In the genomic region with DNA sequence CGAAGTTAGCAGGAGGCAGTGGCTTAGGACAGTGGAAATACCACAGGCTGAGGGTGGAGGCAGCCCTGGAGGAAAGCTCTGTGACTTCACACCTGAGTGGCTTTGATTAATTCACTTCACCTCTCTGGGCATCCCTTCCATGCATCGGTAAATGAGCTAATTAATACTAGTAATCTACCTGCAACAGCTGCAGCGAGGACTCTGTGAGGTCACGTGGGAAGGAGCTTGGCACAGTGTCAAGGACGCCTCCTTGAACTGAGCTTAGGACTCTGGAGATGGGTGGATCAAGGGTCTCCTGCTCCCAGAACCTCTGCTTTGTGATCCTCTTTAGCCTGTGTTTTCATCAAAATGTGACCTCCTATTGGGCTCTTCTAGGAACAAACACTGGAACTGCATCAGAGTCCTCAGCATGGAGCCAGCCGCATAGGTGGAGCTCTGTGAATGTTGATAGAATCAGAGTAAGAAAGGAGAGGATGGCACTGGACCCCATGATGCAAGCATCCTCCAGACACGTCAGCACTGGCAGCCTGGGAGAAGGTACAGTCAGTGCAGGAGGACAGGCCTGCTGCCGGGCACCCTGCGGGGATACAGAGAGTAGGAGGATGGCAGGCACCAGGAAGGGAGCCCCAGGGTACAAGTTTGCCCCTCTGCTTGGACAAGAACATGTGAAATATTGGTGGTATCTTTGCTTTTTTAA, we compare ENCODE assay signal across 8 cellular contexts. TPM values are rescaled to one million over a fixed set of nuclear protein-coding genes. Genes with fewer than 3 reads are reported as not detected.
DNase-seq lines count a peak whose midpoint lies in the region; ATAC-seq, FAIRE-seq and TF ChIP-seq lines count a peak whose summit lies in the region.

No MANE protein-coding gene starts in this region.

- H3K4me1 Mint-ChIP-seq in astrocyte (ENCODE audit: low read depth, unreplicated experiment), result peaks cover 9% of the 10 kb centered on the region

- H3K27me3 Mint-ChIP-seq in astrocyte (ENCODE audit: low read depth, unreplicated experiment), result peaks cover 9% of the 10 kb centered on the region

- intact Hi-C loops in spleen (cut with DNase I; ENCODE audit: low total_unique reads), result no loop called here

- H3K4me1 ChIP-seq in astrocyte (ENCODE audit: insufficient read depth, low read length) (peaks cover 18% of the 10 kb centered on the region), spleen (peaks cover 11 to 64% (median 41%) of the 10 kb centered on the region in 6 donors)

- H2AFZ ChIP-seq in astrocyte (ENCODE audit: low read depth, low read length), result peak overlapping the region; percentile 82

- H3K4me2 ChIP-seq in astrocyte (ENCODE audit: low read length), result peak overlapping the region; percentile 86

- TF ChIP-seq CTCF in astrocyte (IDR thresholded peaks at IDR 0.05; ENCODE audit: insufficient read depth, low read depth, low read length), result no peak
- no peak for TF ChIP-seq CTCF in spleen (IDR thresholded peaks at IDR 0.05 in 8 of 11, conservative IDR thresholded peaks at IDR 0.05 in 3 of 11)
- TF ChIP-seq CTCF in GM10266 (IDR thresholded peaks at IDR 0.05; ENCODE audit: control insufficient read depth, insufficient read depth, low read depth, missing control alignments), result no peak

- H3K36me3 ChIP-seq in astrocyte (ENCODE audit: insufficient read depth, low read length), result no peaks in the 10 kb centered on the region
- H3K36me3 ChIP-seq in spleen, result peaks cover 0 to 14% (median 0%) of the 10 kb centered on the region in 6 donors

- no peaks in the 10 kb centered on the region for H3K9me3 Mint-ChIP-seq in astrocyte (ENCODE audit: unreplicated experiment)

- H3K9me3 ChIP-seq in astrocyte (ENCODE audit: insufficient read depth, low read depth, low read length) (no peaks in the 10 kb centered on the region), spleen (no peaks in the 10 kb centered on the region)

- peak overlapping the region; percentile 57 for H3K4me3 Mint-ChIP-seq in astrocyte (ENCODE audit: unreplicated experiment)

- DNase-seq in NCI-H1092 (lab: John Stamatoyannopoulos, UW), result peak; percentile 49
- no peak for DNase-seq in astrocyte (ENCODE audit: low read depth)
- peak; percentile 20 for DNase-seq in kidney tubule cell (ENCODE audit: low spot score)
- no peak for DNase-seq in spleen
- DNase-seq in ecto neural progenitor cell (ENCODE audit: low spot score), result no peak
- DNase-seq in GM10266 (ENCODE audit: extremely low spot score), result no peak

- H3K27ac Mint-ChIP-seq in astrocyte (ENCODE audit: unreplicated experiment), result no peak overlapping the region

- H4K20me1 ChIP-seq in astrocyte (ENCODE audit: insufficient read depth, low read length), result peaks cover 7% of the 10 kb centered on the region

- H3K27ac ChIP-seq in astrocyte (ENCODE audit: low read depth, low read length) (no peak overlapping the region), spleen (peak overlapping the region; percentile 67 to 93 (median 88))

- H3K9ac ChIP-seq in astrocyte (ENCODE audit: low read length), result peak overlapping the region; percentile 78

- ATAC-seq in HG02852 (IDR thresholded peaks at IDR 0.05; ENCODE audit: unreplicated experiment) (no peak), GM19035 (IDR thresholded peaks at IDR 0.05; ENCODE audit: unreplicated experiment) (no peak)

- H3K27me3 ChIP-seq in astrocyte (ENCODE audit: insufficient read depth, low read length) (peaks cover 3% of the 10 kb centered on the region), spleen (replicated peaks in 1 of 7) (peaks cover 0 to 27% (median 10%) of the 10 kb centered on the region in 7 donors)

- H3K79me2 ChIP-seq in astrocyte (ENCODE audit: insufficient read depth, low read length), result peaks cover 3% of the 10 kb centered on the region

- TF ChIP-seq POLR2A in spleen (IDR thresholded peaks at IDR 0.05), result no peak

- FAIRE-seq in astrocyte (lab: Jason Lieb, UNC), result no peak

- 56 to 69% (median 66%) methylated on average over 8 to 9 of the region's 9 CpGs for WGBS in spleen, 5 donors

- H3K4me3 ChIP-seq in astrocyte (ENCODE audit: insufficient read depth, low read depth, low read length) (peak overlapping the region; percentile 57), spleen (peak overlapping the region in 3 of 8 donors; percentile 39 to 72 (median 45))

- H3K36me3 Mint-ChIP-seq in astrocyte (ENCODE audit: low read depth, unreplicated experiment), result peaks cover 4% of the 10 kb centered on the region

RNA-seq across cellular contexts. Expression of gene ANGPTL2, which starts 1.0 kb away (rescaled TPM):
- 17.5 and 21.3 TPM in 2 replicates for total RNA-seq in astrocyte
- 100 to 1,000 TPM in 1 of 7 donors, 10 to 100 TPM in 6; 45.4 to 103 (median 66.2) TPM for total RNA-seq in spleen
- 10 to 100 TPM in 2 of 3 donors, 1 to 10 TPM in 1; 6.6 to 11.8 (median 11.8) TPM for polyA plus RNA-seq in spleen

Comparison
In these comparisons a context has a peak if more than half of its experiments do, and no peak if none do; other contexts are left out.
1. DNase-seq: peak in NCI-H1092 (single experiment) and kidney tubule cell (single experiment); none in astrocyte (single experiment), spleen (single experiment), ecto neural progenitor cell (single experiment) and GM10266 (single experiment).